ENCODE assay signal across 8 cellular contexts in the genomic region with DNA sequence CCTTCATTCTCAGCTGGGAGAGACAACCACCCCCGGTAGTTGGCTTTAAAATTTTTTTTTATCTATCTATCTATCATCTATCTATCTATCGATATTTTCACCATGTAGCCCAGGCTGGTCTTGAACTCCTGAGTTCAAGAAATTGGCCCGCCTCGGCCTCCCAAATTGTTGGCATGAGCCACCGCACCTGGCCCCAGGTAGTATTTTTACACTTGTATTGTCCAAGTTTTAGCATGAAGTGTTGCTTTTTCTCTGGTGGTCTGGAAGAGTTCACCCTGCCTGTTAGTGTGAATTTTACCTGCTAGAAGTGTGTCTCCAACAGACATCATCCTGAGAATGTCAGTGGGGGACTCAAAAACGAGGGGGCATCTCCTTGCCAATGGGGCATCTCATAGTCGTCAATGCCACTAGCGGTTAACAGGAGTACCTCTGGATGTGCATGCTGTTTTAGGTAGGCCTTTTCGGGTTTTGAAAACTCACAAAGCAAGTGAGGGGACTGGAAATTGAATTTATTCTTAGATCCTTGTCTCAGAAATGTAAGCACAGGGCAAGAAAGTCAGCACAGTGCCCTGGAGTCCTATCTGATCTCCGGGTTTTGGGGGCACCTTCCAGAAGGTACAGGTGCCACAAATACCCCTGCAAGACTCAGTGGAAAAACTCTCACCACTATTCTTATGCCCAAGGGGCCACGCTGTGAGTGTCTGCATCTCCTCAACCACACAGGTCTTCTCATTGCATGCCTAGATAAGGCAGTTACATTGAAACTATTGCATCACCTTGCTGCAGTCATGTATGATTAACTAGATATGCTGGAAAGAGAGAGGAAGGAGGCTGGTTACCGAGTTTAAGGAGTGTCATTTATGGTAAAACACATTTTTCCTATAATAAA. TPM values are rescaled to one million over a fixed set of nuclear protein-coding genes. Genes with fewer than 3 reads are reported as not detected.
DNase-seq lines count a peak whose midpoint lies in the region; ATAC-seq and TF ChIP-seq lines count a peak whose summit lies in the region.

No MANE protein-coding gene starts in this region.

- peak overlapping the region; percentile 54 for H3K4me2 ChIP-seq in OCI-LY7 (ENCODE audit: low read length)

- peaks cover 3% of the 10 kb centered on the region for H3K27me3 Mint-ChIP-seq in mesothelial cell of epicardium (ENCODE audit: low read depth)

- ATAC-seq in GM18907 (IDR thresholded peaks at IDR 0.05; ENCODE audit: unreplicated experiment) (peak; percentile 85), HG02852 (IDR thresholded peaks at IDR 0.05; ENCODE audit: unreplicated experiment) (peak; percentile 69), esophagus mucosa (peak; percentile 58), gastrocnemius medialis (no peak)

- peaks cover 16% of the 10 kb centered on the region for H3K4me1 ChIP-seq in OCI-LY7 (ENCODE audit: insufficient read depth, low read length, poor library complexity, severe bottlenecking)
- H3K4me1 ChIP-seq in gastrocnemius medialis = no peaks in the 10 kb centered on the region

- H3K9me2 ChIP-seq in OCI-LY7 (ENCODE audit: insufficient read depth, low read length) = no peaks in the 10 kb centered on the region

- H3K4me1 Mint-ChIP-seq in mesothelial cell of epicardium = peaks cover 27% of the 10 kb centered on the region

- no peak for TF ChIP-seq POLR2A in gastrocnemius medialis (IDR thresholded peaks at IDR 0.05)

- no peak overlapping the region for H3K4me3 Mint-ChIP-seq in mesothelial cell of epicardium

- in situ Hi-C loops in gastrocnemius medialis (cut with MboI; ENCODE audit: low sequenced_read_pairs in 4 of 4) = no loop called here

- no peaks in the 10 kb centered on the region for H3K27me3 ChIP-seq in gastrocnemius medialis

- H2AFZ ChIP-seq in OCI-LY7 (ENCODE audit: low read length) = peak overlapping the region; percentile 96

- H3K4me3 ChIP-seq in OCI-LY7 (ENCODE audit: low read depth, low read length, poor library complexity, severe bottlenecking) = peak overlapping the region; percentile 32
- H3K4me3 ChIP-seq in gastrocnemius medialis = no peak overlapping the region

- no peaks in the 10 kb centered on the region for H3K36me3 Mint-ChIP-seq in mesothelial cell of epicardium

- H3K9me3 ChIP-seq in OCI-LY7 (ENCODE audit: low read length) (no peaks in the 10 kb centered on the region), gastrocnemius medialis (no peaks in the 10 kb centered on the region)

- H3K9me3 Mint-ChIP-seq in mesothelial cell of epicardium = no peaks in the 10 kb centered on the region

- no TSS peak for BruUV-seq in OCI-LY7 (replicated peaks; lab: Mats Ljungman, UMichigan)

- DNase-seq in OCI-LY7 (ENCODE audit: low spot score) (peak; percentile 73), RPMI8226 (no peak), gastrocnemius medialis (no peak), mesothelial cell of epicardium (ENCODE audit: low spot score in 2 of 2, unreplicated experiment in 2 of 2) (no peak), GM19240 (ENCODE audit: insufficient read length, low spot score) (no peak)

- H4K20me1 ChIP-seq in OCI-LY7 (ENCODE audit: insufficient read depth, low read length) = no peaks in the 10 kb centered on the region

- intact Hi-C loops in OCI-LY7 (cut with micrococcal nuclease; ENCODE audit: unreplicated experiment) (loop anchor here (1.0 kb wide), 1 partner anchor 37 kb away; the partner anchor contains the start of gene TNFAIP3), gastrocnemius medialis (cut with DNase I; ENCODE audit: low total_unique reads) (no loop called here)

- no peak for TF ChIP-seq CTCF in OCI-LY7 (conservative IDR thresholded peaks at IDR 0.05; ENCODE audit: low read length)
- no peak for TF ChIP-seq CTCF in gastrocnemius medialis (IDR thresholded peaks at IDR 0.05 in 4 of 5, conservative IDR thresholded peaks at IDR 0.05 in 1 of 5)
- TF ChIP-seq CTCF in mesothelial cell of epicardium (IDR thresholded peaks at IDR 0.05; ENCODE audit: unreplicated experiment) = no peak

- CTCF ChIA-PET in OCI-LY7 (lab: Charles Lee; ENCODE audit: unreplicated experiment) = no interaction called here

- no peaks in the 10 kb centered on the region for H3K79me2 ChIP-seq in OCI-LY7 (ENCODE audit: insufficient read depth, low read depth, low read length)

- peak overlapping the region; percentile 29 for H3K27ac ChIP-seq in OCI-LY7 (ENCODE audit: low read depth, low read length, poor library complexity, severe bottlenecking)
- no peak overlapping the region for H3K27ac ChIP-seq in gastrocnemius medialis

- POLR2A ChIA-PET in OCI-LY7 (lab: Charles Lee) = no interaction called here

- H3K27ac Mint-ChIP-seq in mesothelial cell of epicardium = no peak overlapping the region

- H3K36me3 ChIP-seq in OCI-LY7 (ENCODE audit: insufficient read depth, low read length) = no peaks in the 10 kb centered on the region
- no peaks in the 10 kb centered on the region for H3K36me3 ChIP-seq in gastrocnemius medialis

RNA-seq across cellular contexts. Expression of gene TNFAIP3, which starts 37.1 kb away (rescaled TPM):
- total RNA-seq in OCI-LY7 (2014; rRNA removed; shearing (Covaris generic)) = 7.0 and 8.8 TPM in 2 replicates
- total RNA-seq in OCI-LY7 (2022) (23.6 and 28.3 TPM in 2 replicates), esophagus mucosa (8.8 TPM), gastrocnemius medialis (1 to 10 TPM; 2.6 to 7.1 (median 4.7) TPM), mesothelial cell of epicardium (64.0 to 76.2 TPM (median 68.9 TPM) in 3 replicates)

Comparison
In these comparisons a context has a peak if more than half of its experiments do, and no peak if none do; other contexts are left out.
1. ATAC-seq: peak in GM18907 (single experiment), HG02852 (single experiment) and esophagus mucosa (single experiment); none in gastrocnemius medialis (0 of 2).